ENCODE assay signal across 8 cellular contexts in the genomic region with DNA sequence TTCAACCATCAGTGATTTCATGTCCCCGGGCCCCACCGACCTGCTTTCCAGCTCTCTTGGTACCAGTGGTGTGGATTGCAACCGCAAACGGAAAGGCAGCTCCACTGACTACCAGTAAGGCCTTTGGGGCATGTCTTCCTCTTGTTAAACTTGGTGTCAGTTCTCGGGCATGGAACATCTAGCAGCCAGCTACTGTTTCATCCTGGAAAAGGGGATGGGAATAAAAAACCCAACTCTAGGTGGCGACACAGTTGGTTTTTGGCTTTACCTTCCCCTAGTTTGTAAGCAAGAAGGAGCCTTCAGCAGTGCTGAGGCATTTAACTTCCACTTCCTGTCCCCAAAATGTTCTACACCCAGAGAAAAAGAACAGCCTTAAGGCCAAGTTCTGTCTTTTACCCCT.
DNase-seq lines count a peak whose midpoint lies in the region; ATAC-seq and TF ChIP-seq lines count a peak whose summit lies in the region.

No MANE protein-coding gene starts in this region.

- H3K4me2 ChIP-seq in DND-41 (ENCODE audit: insufficient read depth, low read length): no peak overlapping the region

- TF ChIP-seq CTCF in DND-41 (IDR thresholded peaks at IDR 0.05; ENCODE audit: borderline replicate concordance, extremely low read depth, low read length, poor library complexity, severe bottlenecking) (peak; percentile 50), left lung (IDR thresholded peaks at IDR 0.05) (no peak)

- no peaks in the 10 kb centered on the region for H4K20me1 ChIP-seq in DND-41 (ENCODE audit: insufficient read depth, low read length)

- intact Hi-C loops in left lung (cut with DNase I): no loop called here

- H3K4me1 ChIP-seq in DND-41 (ENCODE audit: insufficient read depth, low read length) (no peaks in the 10 kb centered on the region), left lung (no peaks in the 10 kb centered on the region)

- H2AFZ ChIP-seq in DND-41 (ENCODE audit: low read depth, low read length): no peak overlapping the region

- H3K4me3 ChIP-seq in DND-41 (ENCODE audit: low read depth in 1 of 2, low read length in 2 of 2) (no peak overlapping the region), left lung (no peak overlapping the region)

- DNase-seq in DND-41 (no peak), HuH-7.5 (ENCODE audit: low spot score) (peak; percentile 16), amniotic epithelial cell (ENCODE audit: low read depth) (peak; percentile 22), left lung (no peak), Ammon's horn (ENCODE audit: low spot score) (no peak), NCI-H2227 treated with DMSO at 0.1 percent for 48 hours (lab: John Stamatoyannopoulos, UW) (no peak)

- H3K27me3 ChIP-seq in DND-41 (ENCODE audit: insufficient read depth, low read length, poor library complexity) (no peaks in the 10 kb centered on the region), left lung (no peaks in the 10 kb centered on the region)

- H3K36me3 ChIP-seq in DND-41 (ENCODE audit: insufficient read depth, low read length) (peaks cover 46% of the 10 kb centered on the region), left lung (peaks cover 0 to 74% of the 10 kb centered on the region in 2 donors)

- ATAC-seq in DND-41 (ENCODE audit: insufficient read depth, low read depth) (peak; percentile 29; the same call in 1 of the 3 replicates), left lung (peak; percentile 34), GM18517 (IDR thresholded peaks at IDR 0.05; ENCODE audit: unreplicated experiment) (no peak), HG02981 (IDR thresholded peaks at IDR 0.05; ENCODE audit: unreplicated experiment) (no peak)

- H3K9me3 ChIP-seq in DND-41 (ENCODE audit: insufficient read depth, low read length, severe bottlenecking) (no peaks in the 10 kb centered on the region), left lung (no peaks in the 10 kb centered on the region)

- H3K27ac ChIP-seq in DND-41 (ENCODE audit: low read length) (no peak overlapping the region), left lung (no peak overlapping the region)

- no peak overlapping the region for H3K9ac ChIP-seq in DND-41 (ENCODE audit: low read depth, low read length)

- no peaks in the 10 kb centered on the region for H3K79me2 ChIP-seq in DND-41 (ENCODE audit: insufficient read depth, low read length)

Comparison
In these comparisons a context has a peak if more than half of its experiments do, and no peak if none do; other contexts are left out.
1. ATAC-seq: peak in DND-41 (single experiment) and left lung (single experiment); none in GM18517 (single experiment) and HG02981 (single experiment).
2. DNase-seq: peak in HuH-7.5 (single experiment) and amniotic epithelial cell (single experiment); none in DND-41 (single experiment), left lung (0 of 2), Ammon's horn (single experiment) and NCI-H2227 treated with DMSO at 0.1 percent for 48 hours (single experiment).